ENCODE assay signal across 21 cellular contexts in the genomic region with DNA sequence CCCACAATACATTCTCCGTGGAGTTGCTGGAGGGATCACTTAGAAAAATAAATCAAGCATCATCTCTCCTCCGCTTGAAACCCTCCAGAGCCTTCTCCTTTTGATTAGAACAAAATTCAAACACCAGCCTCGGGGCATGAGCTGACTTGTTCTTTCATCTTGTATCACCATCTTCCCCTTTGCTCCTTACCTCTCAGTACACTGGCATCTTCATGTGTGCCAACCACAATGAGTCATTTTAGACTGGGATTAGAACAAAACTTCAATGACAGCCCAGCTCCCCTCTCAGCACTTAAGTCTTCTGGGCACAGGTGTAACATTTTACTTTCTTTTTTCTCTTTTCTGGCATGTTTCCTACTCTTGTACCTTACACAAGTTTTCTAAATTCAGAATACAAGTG.
DNase-seq lines count a peak whose midpoint lies in the region; ATAC-seq, FAIRE-seq and TF ChIP-seq lines count a peak whose summit lies in the region.
"Had no signal": no experiment of that assay in that cellular context is flagged by ENCODE, and none has a peak within 500 bp of the region (broad histone marks: within the 10 kb centered on the region; RNA-seq: fewer than 3 reads in every experiment).

No MANE protein-coding gene starts in this region.

- H3K9ac ChIP-seq in MM.1S (ENCODE audit: low read length) (no peak overlapping the region), K562 (ENCODE audit: insufficient read depth in 1 of 2, low read depth in 2 of 2, low read length in 2 of 2) (no peak overlapping the region)

- H3K27me3 ChIP-seq in breast epithelium: peaks cover 0 to 4% of the 10 kb centered on the region in 2 donors
- no peaks in the 10 kb centered on the region for H3K27me3 ChIP-seq in MM.1S (replicated peaks; ENCODE audit: insufficient read depth, low read length)
- no peaks in the 10 kb centered on the region for H3K27me3 ChIP-seq in K562 (ENCODE audit: control insufficient read depth in 2 of 2, insufficient read depth in 2 of 2, low read length in 2 of 2)

- H3K36me3 ChIP-seq in breast epithelium: no peaks in the 10 kb centered on the region
- H3K36me3 ChIP-seq in MM.1S (replicated peaks; ENCODE audit: insufficient read depth, low read length): no peaks in the 10 kb centered on the region
- H3K36me3 ChIP-seq in K562 (ENCODE audit: control insufficient read depth, insufficient read depth, low read length): peaks cover 10% of the 10 kb centered on the region; the same call in 1 of the 3 replicates
- H3K36me3 ChIP-seq: esophagus squamous epithelium had no signal

- POLR2A ChIA-PET in MCF 10A (lab: Yijun Ruan, JAX) (interaction anchor here (0.7 to 2.1 kb wide), 7 partner anchors 18 to 256 kb away, joined by 3 to 7 read pairs (median 4); no protein-coding TSS in a partner anchor), K562 (lab: Yijun Ruan, JAX) (interaction anchor here (0.5 to 0.9 kb wide), 2 partner anchors 19 to 24 kb away, joined by 3 to 5 read pairs; no protein-coding TSS in a partner anchor)

- H3K4me1 ChIP-seq in breast epithelium: no peaks in the 10 kb centered on the region
- no peaks in the 10 kb centered on the region for H3K4me1 ChIP-seq in MM.1S (ENCODE audit: low read length)
- peaks cover 0 to 4% of the 10 kb centered on the region in 2 experiments; a peak in 3 of 5 replicates for H3K4me1 ChIP-seq in K562 (replicated peaks in 1 of 2; ENCODE audit: control insufficient read depth in 2 of 2, insufficient read depth in 2 of 2, low read length in 2 of 2)

- no peaks in the 10 kb centered on the region for H3K9me2 ChIP-seq in MM.1S (replicated peaks; ENCODE audit: insufficient read depth, low read length)

- TF ChIP-seq RAD21 in K562 (CRISPR knock-in tag; conservative IDR thresholded peaks at IDR 0.05 in 1 of 2, IDR thresholded peaks at IDR 0.05 in 1 of 2): no peak

- peak overlapping the region; percentile 44 for H3K27ac Mint-ChIP-seq in MCF 10A (ENCODE audit: low read depth, unreplicated experiment)
- H3K27ac Mint-ChIP-seq in activated CD8-positive, alpha-beta memory T cell treated with anti-CD3 and anti-CD28 coated beads, Interleukin-2, amount 10 ng/mL, durations not matched to agents 7 days and 5 days: no peak overlapping the region

- H3K4me1 Mint-ChIP-seq in MCF 10A (ENCODE audit: insufficient read depth, unreplicated experiment): peaks cover 22% of the 10 kb centered on the region
- peaks cover 3% of the 10 kb centered on the region for H3K4me1 Mint-ChIP-seq in activated CD8-positive, alpha-beta memory T cell treated with anti-CD3 and anti-CD28 coated beads, Interleukin-2, amount 10 ng/mL, durations not matched to agents 7 days and 5 days

- peak overlapping the region; percentile 17 for H3K4me3 Mint-ChIP-seq in MCF 10A (ENCODE audit: unreplicated experiment)
- no peak overlapping the region for H3K4me3 Mint-ChIP-seq in activated CD8-positive, alpha-beta memory T cell treated with anti-CD3 and anti-CD28 coated beads, Interleukin-2, amount 10 ng/mL, durations not matched to agents 7 days and 5 days

- 72% methylated on average over 3 of the region's 3 CpGs for WGBS in K562 (ENCODE audit: insufficient coverage, low coverage, missing lambda C conversion rate)

- FAIRE-seq in K562 (lab: Jason Lieb, UNC): no peak
- FAIRE-seq in urothelium cell line (lab: Jason Lieb, UNC): no peak

- BruUV-seq in MCF 10A (replicated peaks; lab: Mats Ljungman, UMichigan) (no TSS peak), K562 (replicated peaks; lab: Mats Ljungman, UMichigan) (no TSS peak)

- H2AFZ ChIP-seq in MM.1S (ENCODE audit: low read length): no peak overlapping the region
- H2AFZ ChIP-seq in K562 (ENCODE audit: low read depth, low read length): no peak overlapping the region

- H3K4me3 ChIP-seq in breast epithelium: no peak overlapping the region
- H3K4me3 ChIP-seq in MM.1S (ENCODE audit: low read length): no peak overlapping the region
- no peak overlapping the region for H3K4me3 ChIP-seq in K562
- H3K4me3 ChIP-seq: esophagus squamous epithelium, mucosa of descending colon had no signal

- H3K9me1 ChIP-seq in K562 (ENCODE audit: control insufficient read depth, insufficient read depth, low read length): no peaks in the 10 kb centered on the region

- H3K9me3 Mint-ChIP-seq in MCF 10A (ENCODE audit: unreplicated experiment): no peaks in the 10 kb centered on the region
- no peaks in the 10 kb centered on the region for H3K9me3 Mint-ChIP-seq in activated CD8-positive, alpha-beta memory T cell treated with anti-CD3 and anti-CD28 coated beads, Interleukin-2, amount 10 ng/mL, durations not matched to agents 7 days and 5 days (ENCODE audit: low read depth)

- H3K27me3 Mint-ChIP-seq in MCF 10A (ENCODE audit: insufficient read depth, unreplicated experiment): no peaks in the 10 kb centered on the region
- H3K27me3 Mint-ChIP-seq in activated CD8-positive, alpha-beta memory T cell treated with anti-CD3 and anti-CD28 coated beads, Interleukin-2, amount 10 ng/mL, durations not matched to agents 7 days and 5 days: peaks cover 24% of the 10 kb centered on the region

- H3K27ac ChIP-seq in breast epithelium (no peak overlapping the region), MM.1S (ENCODE audit: low read length) (no peak overlapping the region), K562 (ENCODE audit: extremely low read depth, low read depth, low read length) (peak overlapping the region; percentile 20; the same call in 2 of the 3 replicates)
- H3K27ac ChIP-seq: esophagus squamous epithelium had no signal

- peak; percentile 83 for DNase-seq in MCF 10A (ENCODE audit: unreplicated experiment)
- DNase-seq in breast epithelium (ENCODE audit: low spot score in 2 of 2): no peak
- DNase-seq in MM.1S: peak; percentile 26
- DNase-seq in K562 (ENCODE audit: extremely low read depth in 1 of 4, low spot score in 3 of 4): no peak
- DNase-seq in urothelium cell line (ENCODE audit: low spot score): peak; percentile 50
- no peak for DNase-seq in HuH-7 (ENCODE audit: low spot score)
- DNase-seq in activated CD8-positive, alpha-beta memory T cell treated with anti-CD3 and anti-CD28 coated beads, Interleukin-2, amount 10 ng/mL, durations not matched to agents 7 days and 5 days: no peak
- DNase-seq in NK-92 treated with Interleukin-12 subunit alpha and Interleukin-12 subunit beta, amount 100 ng/mL, for 24 hours (lab: John Stamatoyannopoulos, UW): no peak
- DNase-seq: activated CD4-positive, alpha-beta T cell treated with anti-CD3 and anti-CD28 coated beads, Interleukin-2, amount 50 U/mL, for 4 hours; activated gamma-delta T cell; amygdala; C1 segment of cervical spinal cord; effector CD4-positive, alpha-beta T cell; esophagus squamous epithelium; IMR-90; mucosa of descending colon; NCI-H1930; NCI-H446; stimulated activated CD4-positive, alpha-beta T cell treated with anti-CD3 and anti-CD28 coated beads, Interleukin-12 subunit alpha, Interleukin-12 subunit beta, amount 100 ng/mL, for 4 hours; SW 1271 had no signal

- intact Hi-C loops in MCF 10A (cut with micrococcal nuclease) (loop anchor here (1.0 to 5.0 kb wide), 5 partner anchors 125 to 570 kb away; no protein-coding TSS in a partner anchor), breast epithelium (cut with DNase I; ENCODE audit: low total_unique reads) (no loop called here), K562 (cut with micrococcal nuclease) (loop anchor here (1.0 to 10.0 kb wide), 7 partner anchors 50 to 323 kb away; no protein-coding TSS in a partner anchor)

- TF ChIP-seq EP300 in K562 (IDR thresholded peaks at IDR 0.05; ENCODE audit: low read length): no peak

- no peak for TF ChIP-seq POLR2A in breast epithelium (IDR thresholded peaks at IDR 0.05)
- no peak for TF ChIP-seq POLR2A in K562 (conservative IDR thresholded peaks at IDR 0.05)

- H4K20me1 ChIP-seq in MM.1S (ENCODE audit: insufficient read depth, low read length): no peaks in the 10 kb centered on the region
- H4K20me1 ChIP-seq in K562 (replicated peaks; ENCODE audit: control insufficient read depth, insufficient read depth, low read length): no peaks in the 10 kb centered on the region

- H3K4me2 ChIP-seq in MM.1S (ENCODE audit: low read depth, low read length): peak overlapping the region; percentile 22
- no peak overlapping the region for H3K4me2 ChIP-seq in K562 (ENCODE audit: insufficient read depth, low read length)

- ATAC-seq in K562: no peak
- ATAC-seq in activated CD8-positive, alpha-beta memory T cell treated with anti-CD3 and anti-CD28 coated beads, Interleukin-2, amount 10 ng/mL, durations not matched to agents 7 days and 5 days: no peak
- ATAC-seq: mucosa of descending colon, Right ventricle myocardium inferior had no signal

- CTCF ChIA-PET in MCF 10A (lab: Yijun Ruan, JAX) (interaction anchor here (0.5 to 4.9 kb wide), 45 partner anchors 11 to 1928 kb away, joined by 3 to 103 read pairs (median 5); no protein-coding TSS in a partner anchor), K562 (lab: Yijun Ruan, JAX; ENCODE audit: low intra/inter-chr PET ratio) (interaction anchor here (1.5 kb wide), 1 partner anchor 186 kb away, joined by 6 read pairs; no protein-coding TSS in a partner anchor)
- CTCF ChIA-PET in activated CD8-positive, alpha-beta memory T cell treated with anti-CD3 and anti-CD28 coated beads, Interleukin-2, amount 10 ng/mL, durations not matched to agents 7 days and 5 days (lab: Charles Lee): interaction anchor here (1.2 to 3.6 kb wide), 12 partner anchors 12 to 570 kb away, joined by 3 to 26 read pairs (median 5); no protein-coding TSS in a partner anchor

- no peaks in the 10 kb centered on the region for H3K9me3 ChIP-seq in breast epithelium
- no peaks in the 10 kb centered on the region for H3K9me3 ChIP-seq in MM.1S (replicated peaks; ENCODE audit: insufficient read depth, low read length)
- H3K9me3 ChIP-seq in K562 (replicated peaks; ENCODE audit: control insufficient read depth, insufficient read depth, low read depth, low read length): no peaks in the 10 kb centered on the region
- H3K9me3 ChIP-seq: esophagus squamous epithelium, mucosa of descending colon had no signal

- in situ Hi-C loops in K562 (cut with MboI): loop anchor here (5.0 to 10.0 kb wide), 2 partner anchors 185 to 927 kb away; no protein-coding TSS in a partner anchor

- TF ChIP-seq CTCF in MCF 10A (IDR thresholded peaks at IDR 0.05; ENCODE audit: unreplicated experiment) (no peak), breast epithelium (IDR thresholded peaks at IDR 0.05) (no peak), MM.1S (IDR thresholded peaks at IDR 0.05; ENCODE audit: low read length) (no peak), K562 (IDR thresholded peaks at IDR 0.05 in 2 of 3, conservative IDR thresholded peaks at IDR 0.05 in 1 of 3; ENCODE audit: insufficient read depth in 2 of 3, low read depth in 1 of 3, low read length in 3 of 3) (no peak)

- H3F3A ChIP-seq in MM.1S (ENCODE audit: insufficient read depth, low read length): no peaks in the 10 kb centered on the region

- H3K79me2 ChIP-seq in MM.1S (ENCODE audit: low read length) (no peaks in the 10 kb centered on the region), K562 (ENCODE audit: control insufficient read depth, insufficient read depth, low read length) (peaks cover 9% of the 10 kb centered on the region)

- no peaks in the 10 kb centered on the region for H3K36me3 Mint-ChIP-seq in MCF 10A (ENCODE audit: insufficient read depth, unreplicated experiment)
- H3K36me3 Mint-ChIP-seq in activated CD8-positive, alpha-beta memory T cell treated with anti-CD3 and anti-CD28 coated beads, Interleukin-2, amount 10 ng/mL, durations not matched to agents 7 days and 5 days: no peaks in the 10 kb centered on the region

Comparison
In these comparisons a context has a peak if more than half of its experiments do, and no peak if none do; other contexts are left out.
1. DNase-seq: peak in MCF 10A (single experiment), MM.1S (single experiment) and urothelium cell line (single experiment); none in breast epithelium (0 of 2), K562 (0 of 4), HuH-7 (single experiment), activated CD8-positive, alpha-beta memory T cell treated with anti-CD3 and anti-CD28 coated beads, Interleukin-2, amount 10 ng/mL, durations not matched to agents 7 days and 5 days (single experiment) and NK-92 treated with Interleukin-12 subunit alpha and Interleukin-12 subunit beta, amount 100 ng/mL, for 24 hours (single experiment).